In the genomic region with DNA sequence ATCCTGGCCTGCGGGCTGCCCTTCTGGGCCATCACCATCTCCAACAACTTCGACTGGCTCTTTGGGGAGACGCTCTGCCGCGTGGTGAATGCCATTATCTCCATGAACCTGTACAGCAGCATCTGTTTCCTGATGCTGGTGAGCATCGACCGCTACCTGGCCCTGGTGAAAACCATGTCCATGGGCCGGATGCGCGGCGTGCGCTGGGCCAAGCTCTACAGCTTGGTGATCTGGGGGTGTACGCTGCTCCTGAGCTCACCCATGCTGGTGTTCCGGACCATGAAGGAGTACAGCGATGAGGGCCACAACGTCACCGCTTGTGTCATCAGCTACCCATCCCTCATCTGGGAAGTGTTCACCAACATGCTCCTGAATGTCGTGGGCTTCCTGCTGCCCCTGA, we compare ENCODE assay signal across 33 cellular contexts. TPM values are rescaled to one million over a fixed set of nuclear protein-coding genes. Genes with fewer than 3 reads are reported as not detected.
"Had no signal": no experiment of that assay in that cellular context is flagged by ENCODE, and none has a peak within 500 bp of the region (broad histone marks: within the 10 kb centered on the region; RNA-seq: fewer than 3 reads in every experiment).

No MANE protein-coding gene starts in this region.

- H3K27me3 ChIP-seq: adrenal gland, body of pancreas, esophagus squamous epithelium had no signal

- ATAC-seq: activated CD4-positive, alpha-beta T cell treated with anti-CD3 and anti-CD28 coated beads for 36 hours; activated CD8-positive, alpha-beta memory T cell treated with anti-CD3 and anti-CD28 coated beads, Interleukin-2, amount 10 ng/mL, durations not matched to agents 7 days and 5 days; activated CD8-positive, alpha-beta T cell treated with anti-CD3 and anti-CD28 coated beads, Interleukin-2, amount 10 ng/mL, durations not matched to agents 7 days and 5 days; activated naive CD8-positive, alpha-beta T cell treated with anti-CD3 and anti-CD28 coated beads, Interleukin-2, amount 50 U/mL, for 24 hours; effector memory CD8-positive, alpha-beta T cell had no signal

- H3K36me3 ChIP-seq: adrenal gland had no signal

- H3K4me1 ChIP-seq: adrenal gland, body of pancreas, esophagus squamous epithelium had no signal

- DNase-seq: activated CD4-positive, alpha-beta memory T cell treated with anti-CD3 and anti-CD28 coated beads for 36 hours; activated CD4-positive, alpha-beta T cell treated with anti-CD3 and anti-CD28 coated beads for 36 hours; activated CD4-positive, alpha-beta T cell treated with anti-CD3 and anti-CD28 coated beads, Interleukin-2, amount 10 ng/mL, durations not matched to agents 24 days and 14 days; activated CD4-positive, CD25-positive, alpha-beta regulatory T cell; activated CD4-positive, CD25-positive, alpha-beta regulatory T cell treated with anti-CD3 and anti-CD28 coated beads, Interleukin-2, amount 50 U/mL, for 72 hours; activated CD8-positive, alpha-beta memory T cell treated with anti-CD3 and anti-CD28 coated beads, Interleukin-2, amount 10 ng/mL, durations not matched to agents 7 days and 5 days; activated CD8-positive, alpha-beta memory T cell treated with anti-CD3 and anti-CD28 coated beads, Interleukin-2, amount 50 U/mL, for 4 hours; activated CD8-positive, alpha-beta T cell treated with anti-CD3 and anti-CD28 coated beads, Interleukin-2, amount 10 ng/mL, durations not matched to agents 7 days and 5 days; activated effector memory CD4-positive, alpha-beta T cell treated with anti-CD3 and anti-CD28 coated beads, Interleukin-2, amount 50 U/mL, for 16 hours; activated naive CD4-positive, alpha-beta T cell treated with anti-CD3 and anti-CD28 coated beads for 36 hours; activated naive CD8-positive, alpha-beta T cell treated with anti-CD3 and anti-CD28 coated beads for 36 hours; activated naive CD8-positive, alpha-beta T cell treated with anti-CD3 and anti-CD28 coated beads, Interleukin-2, amount 50 U/mL, for 24 hours; activated T-cell treated with anti-CD3 and anti-CD28 coated beads, Interleukin-2, amount 50 U/mL, for 1 hour; activated T-cell treated with anti-CD3 and anti-CD28 coated beads, Interleukin-2, amount 50 U/mL, for 48 hours; adrenal gland; amygdala; aorta; body of pancreas; caudate nucleus; cortex of kidney; dermis blood vessel endothelial cell; effector CD4-positive, alpha-beta T cell; effector memory CD8-positive, alpha-beta T cell; esophagus squamous epithelium; foreskin melanocyte; T-helper 2 cell had no signal

- H3K9me3 ChIP-seq: adrenal gland, body of pancreas, esophagus squamous epithelium had no signal

- H3K27ac ChIP-seq: adrenal gland, body of pancreas, epithelial cell of prostate, esophagus squamous epithelium had no signal

- H3K4me3 ChIP-seq: adrenal gland, body of pancreas, esophagus squamous epithelium had no signal

RNA-seq across cellular contexts. Expression of a gene that starts 15.4 kb away (rescaled TPM):
- total RNA-seq: activated CD4-positive, alpha-beta memory T cell treated with anti-CD3 and anti-CD28 coated beads for 36 hours; activated CD4-positive, alpha-beta T cell treated with anti-CD3 and anti-CD28 coated beads for 36 hours; activated CD4-positive, alpha-beta T cell treated with anti-CD3 and anti-CD28 coated beads, Interleukin-2, amount 10 ng/mL, durations not matched to agents 24 days and 14 days; activated CD8-positive, alpha-beta memory T cell treated with anti-CD3 and anti-CD28 coated beads for 36 hours; activated CD8-positive, alpha-beta memory T cell treated with anti-CD3 and anti-CD28 coated beads, Interleukin-2, amount 10 ng/mL, durations not matched to agents 7 days and 5 days; activated CD8-positive, alpha-beta T cell treated with anti-CD3 and anti-CD28 coated beads, Interleukin-2, amount 10 ng/mL, durations not matched to agents 7 days and 5 days; activated naive CD4-positive, alpha-beta T cell treated with anti-CD3 and anti-CD28 coated beads for 36 hours; activated naive CD8-positive, alpha-beta T cell treated with anti-CD3 and anti-CD28 coated beads for 36 hours; activated T-helper 1 cell treated with anti-CD3 and anti-CD28 coated beads, Interleukin-12 subunit alpha, Interleukin-12 subunit beta, Interleukin-2, Interleukin-4 antibody, amounts not matched to agents 30 ng/mL and 10 ng/mL and 1 ng/mL, durations not matched to agents 14 hours and 24 hours and 36 hours; activated T-helper 2 cell treated with anti-CD3 and anti-CD28 coated beads, Interferon-gamma antibody, Interleukin-2, Interleukin-4, amounts not matched to agents 10 μg/mL and 5 μg/mL and 100 μg/mL, durations not matched to agents 14 hours and 24 hours and 36 hours; body of pancreas; chondrocyte; dermis blood vessel endothelial cell; endothelial cell of umbilical vein; T-helper 1 cell treated with Interleukin-12 subunit alpha and Interleukin-12 subunit beta and Interleukin-4 antibody, amounts not matched to agents 30 ng/mL and 1 ng/mL, for 36 hours had no signal
- polyA plus RNA-seq: endothelial cell of umbilical vein had no signal

RNA-seq across cellular contexts. Expression of a gene that starts 36.0 kb away (rescaled TPM):
- total RNA-seq: activated CD4-positive, alpha-beta T cell treated with anti-CD3 and anti-CD28 coated beads for 36 hours; activated CD4-positive, alpha-beta T cell treated with anti-CD3 and anti-CD28 coated beads, Interleukin-2, amount 10 ng/mL, durations not matched to agents 24 days and 14 days; activated CD8-positive, alpha-beta memory T cell treated with anti-CD3 and anti-CD28 coated beads for 36 hours; activated CD8-positive, alpha-beta memory T cell treated with anti-CD3 and anti-CD28 coated beads, Interleukin-2, amount 10 ng/mL, durations not matched to agents 7 days and 5 days; activated CD8-positive, alpha-beta T cell treated with anti-CD3 and anti-CD28 coated beads, Interleukin-2, amount 10 ng/mL, durations not matched to agents 7 days and 5 days; activated naive CD8-positive, alpha-beta T cell treated with anti-CD3 and anti-CD28 coated beads for 36 hours; activated T-helper 1 cell treated with anti-CD3 and anti-CD28 coated beads, Interleukin-12 subunit alpha, Interleukin-12 subunit beta, Interleukin-2, Interleukin-4 antibody, amounts not matched to agents 30 ng/mL and 10 ng/mL and 1 ng/mL, durations not matched to agents 14 hours and 24 hours and 36 hours; activated T-helper 2 cell treated with anti-CD3 and anti-CD28 coated beads, Interferon-gamma antibody, Interleukin-2, Interleukin-4, amounts not matched to agents 10 μg/mL and 5 μg/mL and 100 μg/mL, durations not matched to agents 14 hours and 24 hours and 36 hours; T-helper 1 cell treated with Interleukin-12 subunit alpha and Interleukin-12 subunit beta and Interleukin-4 antibody, amounts not matched to agents 30 ng/mL and 1 ng/mL, for 36 hours had no signal
- polyA plus RNA-seq: aorta had no signal
